Comparison of ENCODE assay signal across 8 cellular contexts in the genomic region with DNA sequence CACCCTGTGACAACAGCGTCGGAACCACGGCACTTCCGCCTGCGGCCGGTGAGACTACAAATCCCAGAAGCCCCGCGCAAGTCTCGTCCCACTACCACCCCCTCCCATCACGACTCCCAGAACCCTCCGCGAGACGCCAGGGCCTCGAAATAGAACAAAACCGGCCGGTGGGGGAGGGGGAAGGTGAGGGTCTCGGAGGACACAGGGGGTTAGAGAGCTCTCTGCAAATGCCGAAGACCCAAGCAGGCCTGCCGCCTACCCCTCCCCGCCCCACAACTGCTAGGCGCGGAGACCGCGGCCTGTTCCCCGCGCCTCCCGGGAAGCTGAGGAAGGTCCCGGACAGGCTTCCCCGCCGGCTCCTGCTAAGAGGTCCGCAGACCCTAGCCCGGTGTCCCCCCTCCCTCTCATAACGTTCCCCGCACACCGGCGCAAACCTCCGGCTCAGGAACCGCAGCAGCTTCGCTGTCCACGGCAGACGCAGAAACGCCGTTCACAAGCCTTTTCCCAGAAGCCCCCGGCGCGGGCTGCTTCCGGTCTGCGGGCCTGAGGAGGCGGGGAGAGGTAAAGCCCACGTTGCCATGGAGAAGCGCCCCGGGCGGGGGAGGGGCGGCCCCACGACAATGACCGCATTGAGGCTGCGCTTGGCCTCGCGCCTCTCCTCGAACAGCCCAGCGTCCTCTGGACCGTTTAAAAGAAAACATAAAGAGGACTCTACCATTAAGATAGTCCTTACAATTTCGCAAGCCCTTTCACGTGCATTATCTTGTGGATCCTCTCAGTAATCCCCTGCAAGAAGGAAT. TPM values are rescaled to one million over a fixed set of nuclear protein-coding genes. Genes with fewer than 3 reads are reported as not detected.
DNase-seq lines count a peak whose midpoint lies in the region; ATAC-seq, FAIRE-seq and TF ChIP-seq lines count a peak whose summit lies in the region.

A gene (minus strand): TSS at position 485 of the 800 bp plus-strand sequence. CDS start 3,770 bp downstream, outside the sequence.

- DNase-seq in NCI-H187 (lab: John Stamatoyannopoulos, UW), result peak; percentile 88 to 93
- DNase-seq in T-helper 2 cell, result peak; percentile 75 to 94 (median 87)
- peak; percentile 98 for DNase-seq in left ventricle myocardium superior
- peak; percentile 97 to 98 for DNase-seq in psoas muscle
- peak; percentile 93 for DNase-seq in urothelium cell line (ENCODE audit: low spot score)

- H3K27ac ChIP-seq in angular gyrus (ENCODE audit: low read depth, low read length), result peak within 1 kb of the TSS; percentile 98
- H3K27ac ChIP-seq in psoas muscle, result peak within 1 kb of the TSS; percentile 99

- WGBS in psoas muscle, 3 donors, result 0% methylated on average over 62 to 64 of the region's 64 CpGs

- H3K27me3 ChIP-seq in psoas muscle (ENCODE audit: insufficient read depth in 3 of 3, low read length in 2 of 3), result no peaks in the 10 kb centered on the region

- TF ChIP-seq CTCF in psoas muscle (IDR thresholded peaks at IDR 0.05), result no peak

- peak; percentile 95 for ATAC-seq in GM18498 (IDR thresholded peaks at IDR 0.05; ENCODE audit: unreplicated experiment)
- ATAC-seq in HG02938 (IDR thresholded peaks at IDR 0.05; ENCODE audit: unreplicated experiment), result peak; percentile 90
- peak; percentile 99 for ATAC-seq in left ventricle myocardium superior
- peak; percentile 96 to 97 (median 96) for ATAC-seq in psoas muscle

- FAIRE-seq in urothelium cell line (lab: Jason Lieb, UNC), result no peak

- H3K9me3 ChIP-seq in psoas muscle, result no peaks in the 10 kb centered on the region

- peaks cover 9 to 16% of the 10 kb centered on the region in 2 donors for H3K36me3 ChIP-seq in psoas muscle (ENCODE audit: insufficient read depth in 1 of 2, low read depth in 1 of 2)

- H3K4me1 ChIP-seq in psoas muscle, result peaks cover 33% of the 10 kb centered on the region

- intact Hi-C loops in left ventricle myocardium superior (cut with micrococcal nuclease) (loop anchor here (10.0 kb wide), 1 partner anchor 329 kb away; no protein-coding TSS in a partner anchor), psoas muscle (cut with DNase I) (loop anchor here (2.0 to 10.0 kb wide), 4 partner anchors 42 to 329 kb away; a partner anchor contains a TSS)

- peak within 1 kb of the TSS; percentile 90 for H3K4me3 ChIP-seq in psoas muscle

RNA-seq across cellular contexts. Expression of the gene that starts here (rescaled TPM):
- total RNA-seq in left ventricle myocardium superior, result 53.6 TPM
- total RNA-seq in psoas muscle, result 10 to 100 TPM; 40.6 to 63.8 (median 53.9) TPM
- 10 to 100 TPM; 16.0 to 32.5 (median 19.1) TPM for polyA plus RNA-seq in psoas muscle

Comparison
In these comparisons a context has a peak if more than half of its experiments do, and no peak if none do; other contexts are left out.
1. Peak in every context shown above with its lines: DNase-seq, ATAC-seq, H3K4me3 ChIP-seq and H3K27ac ChIP-seq.